ENCODE assay signal across 21 cellular contexts in the genomic region with DNA sequence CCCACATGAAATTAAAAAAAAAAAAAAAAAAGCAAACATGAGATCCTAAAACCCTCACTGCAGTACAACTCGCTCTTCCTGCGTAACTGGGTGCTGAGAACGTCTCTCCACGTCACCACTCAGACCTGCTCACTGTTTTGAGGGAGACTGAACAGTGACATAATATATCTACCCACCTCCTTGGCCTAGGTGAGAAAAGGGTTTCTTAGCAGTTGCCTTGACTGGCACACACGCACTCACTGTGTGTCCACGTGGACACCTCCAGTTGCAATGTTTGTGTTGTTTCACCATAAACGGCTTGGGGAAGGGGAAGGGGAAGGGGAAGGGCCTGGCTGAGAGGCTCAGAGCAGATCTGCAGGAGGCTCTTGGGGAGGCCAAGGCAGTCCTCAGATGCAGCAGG. TPM values are rescaled to one million over a fixed set of nuclear protein-coding genes. Genes with fewer than 3 reads are reported as not detected.
DNase-seq lines count a peak whose midpoint lies in the region; ATAC-seq and TF ChIP-seq lines count a peak whose summit lies in the region.
"Had no signal": no experiment of that assay in that cellular context is flagged by ENCODE, and none has a peak within 500 bp of the region (broad histone marks: within the 10 kb centered on the region; RNA-seq: fewer than 3 reads in every experiment).

No MANE protein-coding gene starts in this region.

- H3K9me3 Mint-ChIP-seq in activated CD4-positive, alpha-beta T cell treated with anti-CD3 and anti-CD28 coated beads, Interleukin-2, amount 10 ng/mL, durations not matched to agents 7 days and 5 days, result no peaks in the 10 kb centered on the region
- no peaks in the 10 kb centered on the region for H3K9me3 Mint-ChIP-seq in MCF 10A (ENCODE audit: unreplicated experiment)
- no peaks in the 10 kb centered on the region for H3K9me3 Mint-ChIP-seq in central memory CD8-positive, alpha-beta T cell
- no peaks in the 10 kb centered on the region for H3K9me3 Mint-ChIP-seq in stimulated activated effector memory CD8-positive, alpha-beta T cell treated with anti-CD3 and anti-CD28 coated beads, Interleukin-12 subunit alpha, Interleukin-12 subunit beta, amount 100 ng/mL, for 72 hours
- H3K9me3 Mint-ChIP-seq: activated naive CD4-positive, alpha-beta T cell treated with anti-CD3 and anti-CD28 coated beads, Interleukin-2, amount 50 U/mL, for 72 hours; HFFc6; naive B cell had no signal

- no peaks in the 10 kb centered on the region for H3K4me1 ChIP-seq in breast epithelium
- H3K4me1 ChIP-seq: tibial nerve had no signal

- no peak for DNase-seq in activated CD4-positive, alpha-beta T cell treated with anti-CD3 and anti-CD28 coated beads, Interleukin-2, amount 10 ng/mL, durations not matched to agents 7 days and 5 days
- DNase-seq in activated CD4-positive, alpha-beta T cell treated with anti-CD3 and anti-CD28 coated beads, Interleukin-2, amount 50 U/mL, for 1 hour, result no peak
- DNase-seq in MCF 10A (ENCODE audit: unreplicated experiment), result no peak
- DNase-seq in breast epithelium (ENCODE audit: low spot score in 2 of 2), result no peak
- peak in 1 of 2 donors; percentile 61 for DNase-seq in central memory CD8-positive, alpha-beta T cell (ENCODE audit: low spot score in 2 of 2)
- DNase-seq in stimulated activated effector memory CD8-positive, alpha-beta T cell treated with anti-CD3 and anti-CD28 coated beads, Interleukin-12 subunit alpha, Interleukin-12 subunit beta, amount 100 ng/mL, for 72 hours (ENCODE audit: low spot score in 2 of 2), result no peak
- no peak for DNase-seq in GM13977 (ENCODE audit: low spot score)
- DNase-seq in KBM-7, result no peak
- DNase-seq: activated CD4-positive, alpha-beta T cell treated with anti-CD3 and anti-CD28 coated beads for 36 hours; cerebellar nuclear complex; dorsolateral prefrontal cortex; HFFc6; Kasumi-1; left ventricle myocardium superior; naive B cell; NCI-H446 treated with DMSO at 0.1 percent for 48 hours; NCI-H82; RPMI8226; stimulated activated CD8-positive, alpha-beta memory T cell treated with anti-CD3 and anti-CD28 coated beads, Interleukin-4, amount 100 ng/mL, for 48 hours had no signal

- H3K4me3 Mint-ChIP-seq in activated CD4-positive, alpha-beta T cell treated with anti-CD3 and anti-CD28 coated beads, Interleukin-2, amount 10 ng/mL, durations not matched to agents 7 days and 5 days, result no peak overlapping the region
- H3K4me3 Mint-ChIP-seq in MCF 10A (ENCODE audit: unreplicated experiment), result no peak overlapping the region
- peak overlapping the region; percentile 65 for H3K4me3 Mint-ChIP-seq in central memory CD8-positive, alpha-beta T cell
- no peak overlapping the region for H3K4me3 Mint-ChIP-seq in stimulated activated effector memory CD8-positive, alpha-beta T cell treated with anti-CD3 and anti-CD28 coated beads, Interleukin-12 subunit alpha, Interleukin-12 subunit beta, amount 100 ng/mL, for 72 hours
- H3K4me3 Mint-ChIP-seq: activated CD4-positive, alpha-beta T cell treated with anti-CD3 and anti-CD28 coated beads for 36 hours; HFFc6; naive B cell had no signal

- no peaks in the 10 kb centered on the region for H3K27me3 Mint-ChIP-seq in activated CD4-positive, alpha-beta T cell treated with anti-CD3 and anti-CD28 coated beads, Interleukin-2, amount 10 ng/mL, durations not matched to agents 7 days and 5 days
- no peaks in the 10 kb centered on the region for H3K27me3 Mint-ChIP-seq in MCF 10A (ENCODE audit: insufficient read depth, unreplicated experiment)
- no peaks in the 10 kb centered on the region for H3K27me3 Mint-ChIP-seq in central memory CD8-positive, alpha-beta T cell
- H3K27me3 Mint-ChIP-seq: activated CD4-positive, alpha-beta T cell treated with anti-CD3 and anti-CD28 coated beads for 36 hours; naive B cell had no signal

- H3K36me3 ChIP-seq in breast epithelium, result no peaks in the 10 kb centered on the region
- H3K36me3 ChIP-seq: tibial nerve had no signal

- peaks cover 33% of the 10 kb centered on the region for H3K4me1 Mint-ChIP-seq in activated CD4-positive, alpha-beta T cell treated with anti-CD3 and anti-CD28 coated beads, Interleukin-2, amount 10 ng/mL, durations not matched to agents 7 days and 5 days
- H3K4me1 Mint-ChIP-seq in MCF 10A (ENCODE audit: insufficient read depth, unreplicated experiment), result no peaks in the 10 kb centered on the region
- H3K4me1 Mint-ChIP-seq in central memory CD8-positive, alpha-beta T cell, result peaks cover 29% of the 10 kb centered on the region
- peaks cover 37% of the 10 kb centered on the region for H3K4me1 Mint-ChIP-seq in stimulated activated effector memory CD8-positive, alpha-beta T cell treated with anti-CD3 and anti-CD28 coated beads, Interleukin-12 subunit alpha, Interleukin-12 subunit beta, amount 100 ng/mL, for 72 hours

- intact Hi-C loops in MCF 10A (cut with micrococcal nuclease) (no loop called here), breast epithelium (cut with DNase I; ENCODE audit: low total_unique reads) (no loop called here)

- peak; percentile 92 for ATAC-seq in central memory CD8-positive, alpha-beta T cell (replicated peaks; ENCODE audit: extremely low read depth, poor library complexity, severe bottlenecking)
- peak; percentile 61 for ATAC-seq in stimulated activated effector memory CD8-positive, alpha-beta T cell treated with anti-CD3 and anti-CD28 coated beads, Interleukin-12 subunit alpha, Interleukin-12 subunit beta, amount 100 ng/mL, for 72 hours
- ATAC-seq: activated CD4-positive, alpha-beta T cell treated with anti-CD3 and anti-CD28 coated beads for 36 hours; activated naive CD4-positive, alpha-beta T cell treated with anti-CD3 and anti-CD28 coated beads, Interleukin-2, amount 50 U/mL, for 72 hours; left ventricle myocardium superior had no signal

- POLR2A ChIA-PET in activated CD4-positive, alpha-beta T cell treated with anti-CD3 and anti-CD28 coated beads, Interleukin-2, amount 10 ng/mL, durations not matched to agents 7 days and 5 days (lab: Charles Lee), result no interaction called here
- POLR2A ChIA-PET in MCF 10A (lab: Yijun Ruan, JAX), result no interaction called here

- no peak overlapping the region for H3K4me3 ChIP-seq in breast epithelium
- H3K4me3 ChIP-seq: dorsolateral prefrontal cortex, tibial nerve had no signal

- H3K27ac Mint-ChIP-seq in activated CD4-positive, alpha-beta T cell treated with anti-CD3 and anti-CD28 coated beads, Interleukin-2, amount 10 ng/mL, durations not matched to agents 7 days and 5 days, result peak overlapping the region; percentile 63
- peak overlapping the region; percentile 41 for H3K27ac Mint-ChIP-seq in MCF 10A (ENCODE audit: low read depth, unreplicated experiment)
- peak overlapping the region; percentile 97 for H3K27ac Mint-ChIP-seq in central memory CD8-positive, alpha-beta T cell (ENCODE audit: low read depth)
- peak overlapping the region; percentile 82 for H3K27ac Mint-ChIP-seq in stimulated activated effector memory CD8-positive, alpha-beta T cell treated with anti-CD3 and anti-CD28 coated beads, Interleukin-12 subunit alpha, Interleukin-12 subunit beta, amount 100 ng/mL, for 72 hours
- H3K27ac Mint-ChIP-seq: activated CD4-positive, alpha-beta T cell treated with anti-CD3 and anti-CD28 coated beads for 36 hours; activated naive CD4-positive, alpha-beta T cell treated with anti-CD3 and anti-CD28 coated beads, Interleukin-2, amount 50 U/mL, for 72 hours; HFFc6; naive B cell had no signal

- H3K27me3 ChIP-seq in breast epithelium, result no peaks in the 10 kb centered on the region
- H3K27me3 ChIP-seq: dorsolateral prefrontal cortex, tibial nerve had no signal

- no peaks in the 10 kb centered on the region for H3K9me3 ChIP-seq in breast epithelium
- H3K9me3 ChIP-seq: tibial nerve had no signal

- peaks cover 42% of the 10 kb centered on the region for H3K36me3 Mint-ChIP-seq in activated CD4-positive, alpha-beta T cell treated with anti-CD3 and anti-CD28 coated beads, Interleukin-2, amount 10 ng/mL, durations not matched to agents 7 days and 5 days (ENCODE audit: low read depth)
- peaks cover 41% of the 10 kb centered on the region for H3K36me3 Mint-ChIP-seq in MCF 10A (ENCODE audit: insufficient read depth, unreplicated experiment)
- peaks cover 17% of the 10 kb centered on the region for H3K36me3 Mint-ChIP-seq in central memory CD8-positive, alpha-beta T cell (ENCODE audit: insufficient read depth)
- peaks cover 99% of the 10 kb centered on the region for H3K36me3 Mint-ChIP-seq in stimulated activated effector memory CD8-positive, alpha-beta T cell treated with anti-CD3 and anti-CD28 coated beads, Interleukin-12 subunit alpha, Interleukin-12 subunit beta, amount 100 ng/mL, for 72 hours

- H3K27ac ChIP-seq in breast epithelium, result no peak overlapping the region
- H3K27ac ChIP-seq: dorsolateral prefrontal cortex, tibial nerve had no signal

- BruUV-seq in MCF 10A (replicated peaks; lab: Mats Ljungman, UMichigan), result no TSS peak

- no peak for TF ChIP-seq POLR2A in breast epithelium (IDR thresholded peaks at IDR 0.05)

- CTCF ChIA-PET in activated CD4-positive, alpha-beta T cell treated with anti-CD3 and anti-CD28 coated beads, Interleukin-2, amount 10 ng/mL, durations not matched to agents 7 days and 5 days (lab: Charles Lee), result interaction anchor here (1.0 kb wide), 1 partner anchor 77 kb away, joined by 3 read pairs; no protein-coding TSS in a partner anchor
- CTCF ChIA-PET in MCF 10A (lab: Yijun Ruan, JAX), result no interaction called here

- in situ Hi-C loops in GM13977 (cut with MboI; ENCODE audit: low pct_unique_long_range_greater_than_20kb, low sequenced_read_pairs, unreplicated experiment), result no loop called here
- in situ Hi-C loops in KBM-7 (cut with MboI; ENCODE audit: low pct_unique_long_range_greater_than_20kb, low sequenced_read_pairs), result no loop called here

- TF ChIP-seq CTCF in MCF 10A (IDR thresholded peaks at IDR 0.05; ENCODE audit: unreplicated experiment) (no peak), breast epithelium (IDR thresholded peaks at IDR 0.05) (no peak), GM13977 (IDR thresholded peaks at IDR 0.05; ENCODE audit: extremely low read depth, insufficient read depth, missing control alignments) (no peak)

RNA-seq across cellular contexts. Expression of a gene that starts 32.0 kb away (rescaled TPM):
- total RNA-seq in activated CD4-positive, alpha-beta T cell treated with anti-CD3 and anti-CD28 coated beads, Interleukin-2, amount 10 ng/mL, durations not matched to agents 7 days and 5 days, result 100 to 1,000 TPM in 1 of 2 experiments, 10 to 100 TPM in 1; 97.1 to 111 TPM
- total RNA-seq in MCF 10A (2022) (18.5 and 30.6 TPM in 2 replicates), breast epithelium (1 to 10 TPM in 2 of 3 donors, under 1 TPM in 1; 0.64 to 4.0 (median 3.9) TPM)

RNA-seq across cellular contexts. Expression of a gene that starts 43.9 kb away (rescaled TPM):
- 1 to 10 TPM; 1.1 to 1.8 TPM for total RNA-seq in activated CD4-positive, alpha-beta T cell treated with anti-CD3 and anti-CD28 coated beads, Interleukin-2, amount 10 ng/mL, durations not matched to agents 7 days and 5 days
- total RNA-seq in MCF 10A (2022) (3.8 and 4.8 TPM in 2 replicates), breast epithelium (10 to 100 TPM in 1 of 3 donors, 1 to 10 TPM in 2; 1.3 to 11.1 (median 7.8) TPM)

Comparison
In these comparisons a context has a peak if more than half of its experiments do, and no peak if none do; other contexts are left out.
1. H3K27ac Mint-ChIP-seq: peak in every context shown above with its lines; median percentile 97 in central memory CD8-positive, alpha-beta T cell; 82 in stimulated activated effector memory CD8-positive, alpha-beta T cell treated with anti-CD3 and anti-CD28 coated beads, Interleukin-12 subunit alpha, Interleukin-12 subunit beta, amount 100 ng/mL, for 72 hours; 63 in activated CD4-positive, alpha-beta T cell treated with anti-CD3 and anti-CD28 coated beads, Interleukin-2, amount 10 ng/mL, durations not matched to agents 7 days and 5 days; 41 in MCF 10A.